Comparison of ENCODE assay signal across 17 cellular contexts in genomic region chrX:112641449-112641848, GRCh38. TPM values are rescaled to one million over a fixed set of nuclear protein-coding genes. Genes with fewer than 3 reads are reported as not detected.
DNase-seq lines count a peak whose midpoint lies in the region; ATAC-seq and TF ChIP-seq lines count a peak whose summit lies in the region.
"Had no signal": no experiment of that assay in that cellular context is flagged by ENCODE, and none has a peak within 500 bp of the region (broad histone marks: within the 10 kb centered on the region; RNA-seq: fewer than 3 reads in every experiment).

No MANE protein-coding gene starts in this region.

- no peak overlapping the region for H3K27ac ChIP-seq in OCI-LY7 (ENCODE audit: low read depth, low read length, poor library complexity, severe bottlenecking)
- H3K27ac ChIP-seq: hepatocyte, left lung, suprapubic skin had no signal

- H3K9me3 ChIP-seq in OCI-LY7 (ENCODE audit: low read length): no peaks in the 10 kb centered on the region
- H3K9me3 ChIP-seq: BE2C, left lung, suprapubic skin had no signal

- no peaks in the 10 kb centered on the region for H3K4me1 ChIP-seq in OCI-LY7 (ENCODE audit: insufficient read depth, low read length, poor library complexity, severe bottlenecking)
- H3K4me1 ChIP-seq: BE2C, left lung, suprapubic skin had no signal

- no peak overlapping the region for H3K4me2 ChIP-seq in OCI-LY7 (ENCODE audit: low read length)
- H3K4me2 ChIP-seq: hepatocyte had no signal

- H3K9me2 ChIP-seq in OCI-LY7 (ENCODE audit: insufficient read depth, low read length): no peaks in the 10 kb centered on the region

- intact Hi-C loops in OCI-LY7 (cut with micrococcal nuclease; ENCODE audit: unreplicated experiment): no loop called here

- ATAC-seq in GM18520 (IDR thresholded peaks at IDR 0.05; ENCODE audit: unreplicated experiment): peak; percentile 32
- peak; percentile 55 for ATAC-seq in GM21390 (IDR thresholded peaks at IDR 0.05; ENCODE audit: unreplicated experiment)
- peak; percentile 32 for ATAC-seq in HG02943 (IDR thresholded peaks at IDR 0.05; ENCODE audit: low read depth, unreplicated experiment)
- ATAC-seq: left lung had no signal

- DNase-seq in OCI-M1 (lab: John Stamatoyannopoulos, UW) (peak; percentile 2), kidney glomerular epithelial cell (lab: John Stamatoyannopoulos, UW) (no peak), NCI-H345 treated with DMSO at 0.1 percent for 48 hours (lab: John Stamatoyannopoulos, UW; ENCODE audit: unreplicated experiment) (no peak), OCI-LY7 (ENCODE audit: low spot score) (no peak), activated T-cell treated with anti-CD3 and anti-CD28 coated beads for 4 hours (no peak)
- DNase-seq: activated naive CD8-positive, alpha-beta T cell treated with anti-CD3 and anti-CD28 coated beads, Interleukin-2, amount 10 ng/mL, durations not matched to agents 7 days and 5 days; BE2C; DMS79; erythroblast; left lung; NCI-H524 treated with DMSO at 0.1 percent for 48 hours; nephron progenitor cell had no signal

- no TSS peak for BruUV-seq in OCI-LY7 (replicated peaks; lab: Mats Ljungman, UMichigan)

- no peaks in the 10 kb centered on the region for H3K79me2 ChIP-seq in OCI-LY7 (ENCODE audit: insufficient read depth, low read depth, low read length)
- H3K79me2 ChIP-seq: hepatocyte had no signal

- POLR2A ChIA-PET in OCI-LY7 (lab: Charles Lee): no interaction called here

- no peak for TF ChIP-seq CTCF in OCI-LY7 (conservative IDR thresholded peaks at IDR 0.05; ENCODE audit: low read length)

- H2AFZ ChIP-seq in OCI-LY7 (ENCODE audit: low read length): no peak overlapping the region
- H2AFZ ChIP-seq: hepatocyte had no signal

- no peaks in the 10 kb centered on the region for H3K36me3 ChIP-seq in OCI-LY7 (ENCODE audit: insufficient read depth, low read length)
- H3K36me3 ChIP-seq: BE2C, left lung, suprapubic skin had no signal

- no peak overlapping the region for H3K4me3 ChIP-seq in OCI-LY7 (ENCODE audit: low read depth, low read length, poor library complexity, severe bottlenecking)
- H3K4me3 ChIP-seq: hepatocyte, left lung, suprapubic skin had no signal

- CTCF ChIA-PET in OCI-LY7 (lab: Charles Lee; ENCODE audit: unreplicated experiment): no interaction called here

- H4K20me1 ChIP-seq in OCI-LY7 (ENCODE audit: insufficient read depth, low read length): no peaks in the 10 kb centered on the region

RNA-seq across cellular contexts. Expression of gene LHFPL1, which starts 38.3 kb away (rescaled TPM):
- total RNA-seq in OCI-LY7 (2014; rRNA removed; shearing (Covaris generic)): 0.08 and 0.16 TPM in 2 replicates
- 0.51 and 0.52 TPM in 2 replicates for total RNA-seq in OCI-LY7 (2022)
- total RNA-seq: suprapubic skin had no signal
